ENCODE assay signal across 10 cellular contexts in genomic region chr6:95364016-95364604, GRCh38.
DNase-seq lines count a peak whose midpoint lies in the region; ATAC-seq and TF ChIP-seq lines count a peak whose summit lies in the region.
"Had no signal": no experiment of that assay in that cellular context is flagged by ENCODE, and none has a peak within 500 bp of the region (broad histone marks: within the 10 kb centered on the region; RNA-seq: fewer than 3 reads in every experiment).

No MANE protein-coding gene starts in this region.

- POLR2A ChIA-PET in Panc1 (lab: Charles Lee), result no interaction called here

- H3K27me3 ChIP-seq in HL-60 (ENCODE audit: insufficient read depth, poor library complexity, severe bottlenecking) (no peaks in the 10 kb centered on the region), Panc1 (ENCODE audit: control insufficient read depth, insufficient read depth, low read length) (no peaks in the 10 kb centered on the region)
- H3K27me3 ChIP-seq: SJSA1 had no signal

- no peaks in the 10 kb centered on the region for H3K4me1 ChIP-seq in Panc1 (ENCODE audit: control insufficient read depth, insufficient read depth, low read length)
- H3K4me1 ChIP-seq: SJSA1 had no signal

- H3K4me3 Mint-ChIP-seq in activated naive CD4-positive, alpha-beta T cell treated with anti-CD3 and anti-CD28 coated beads, Interleukin-2, amount 10 ng/mL, durations not matched to agents 7 days and 5 days, result no peak overlapping the region

- in situ Hi-C loops in G401 (cut with HindIII; ENCODE audit: low sequenced_read_pairs), result no loop called here
- in situ Hi-C loops in Panc1 (cut with HindIII; ENCODE audit: low pct_unique_long_range_greater_than_20kb, low sequenced_read_pairs), result no loop called here

- no peaks in the 10 kb centered on the region for H3K36me3 ChIP-seq in Panc1 (ENCODE audit: control insufficient read depth, insufficient read depth, low read length)
- H3K36me3 ChIP-seq: SJSA1 had no signal

- TF ChIP-seq CTCF in HL-60 (IDR thresholded peaks at IDR 0.05; ENCODE audit: insufficient read depth, low read length) (peak; percentile 26), Panc1 (IDR thresholded peaks at IDR 0.05) (peak; percentile 41; the same call in 1 of the 2 replicates)

- H3K9me3 Mint-ChIP-seq in activated naive CD4-positive, alpha-beta T cell treated with anti-CD3 and anti-CD28 coated beads, Interleukin-2, amount 10 ng/mL, durations not matched to agents 7 days and 5 days, result no peaks in the 10 kb centered on the region

- no peak overlapping the region for H3K4me3 ChIP-seq in HL-60 (replicated peaks; ENCODE audit: insufficient read depth, low read length)
- no peak overlapping the region for H3K4me3 ChIP-seq in Panc1 (ENCODE audit: low read depth in 2 of 2, low read length in 2 of 2)
- H3K4me3 ChIP-seq: lung, SJSA1 had no signal

- intact Hi-C loops in Panc1 (cut with micrococcal nuclease; ENCODE audit: unreplicated experiment), result loop anchor here (10.0 kb wide), 1 partner anchor 501 kb away; no protein-coding TSS in a partner anchor

- H3K9me3 ChIP-seq in Panc1 (ENCODE audit: control insufficient read depth, insufficient read depth, low read depth, low read length), result no peaks in the 10 kb centered on the region
- H3K9me3 ChIP-seq: SJSA1 had no signal

- ATAC-seq in GM21526 (IDR thresholded peaks at IDR 0.05; ENCODE audit: low FRiP score, unreplicated experiment) (peak; percentile 84), Panc1 (no peak)

- no peaks in the 10 kb centered on the region for H3K27me3 Mint-ChIP-seq in activated naive CD4-positive, alpha-beta T cell treated with anti-CD3 and anti-CD28 coated beads, Interleukin-2, amount 10 ng/mL, durations not matched to agents 7 days and 5 days

- CTCF ChIA-PET in Panc1 (lab: Charles Lee), result no interaction called here
- CTCF ChIA-PET in activated naive CD4-positive, alpha-beta T cell treated with anti-CD3 and anti-CD28 coated beads, Interleukin-2, amount 10 ng/mL, durations not matched to agents 7 days and 5 days (lab: Charles Lee), result no interaction called here

- H3K27ac ChIP-seq in HL-60 (replicated peaks) (no peak overlapping the region), Panc1 (ENCODE audit: low read length) (no peak overlapping the region)
- H3K27ac ChIP-seq: SJSA1 had no signal

- no peak overlapping the region for H3K27ac Mint-ChIP-seq in activated naive CD4-positive, alpha-beta T cell treated with anti-CD3 and anti-CD28 coated beads, Interleukin-2, amount 10 ng/mL, durations not matched to agents 7 days and 5 days

- no TSS peak for BruUV-seq in Panc1 (replicated peaks; lab: Mats Ljungman, UMichigan)

- peak; percentile 15 for DNase-seq in G401 (ENCODE audit: low spot score)
- no peak for DNase-seq in HL-60 (ENCODE audit: low read depth in 1 of 2, low spot score in 1 of 2)
- peak; percentile 10 for DNase-seq in Panc1 (ENCODE audit: low read depth, low spot score)
- DNase-seq in globus pallidus (ENCODE audit: low spot score), result peak; percentile 16
- no peak for DNase-seq in dedifferentiated amniotic fluid mesenchymal stem cell (ENCODE audit: extremely low spot score)
- no peak for DNase-seq in activated naive CD4-positive, alpha-beta T cell treated with anti-CD3 and anti-CD28 coated beads, Interleukin-2, amount 10 ng/mL, durations not matched to agents 7 days and 5 days
- no peak for DNase-seq in activated CD4-positive, alpha-beta T cell treated with anti-CD3 and anti-CD28 coated beads for 48 hours

- no peaks in the 10 kb centered on the region for H3K36me3 Mint-ChIP-seq in activated naive CD4-positive, alpha-beta T cell treated with anti-CD3 and anti-CD28 coated beads, Interleukin-2, amount 10 ng/mL, durations not matched to agents 7 days and 5 days

- H3K4me1 Mint-ChIP-seq in activated naive CD4-positive, alpha-beta T cell treated with anti-CD3 and anti-CD28 coated beads, Interleukin-2, amount 10 ng/mL, durations not matched to agents 7 days and 5 days, result no peaks in the 10 kb centered on the region

Comparison
In these comparisons a context has a peak if more than half of its experiments do, and no peak if none do; other contexts are left out.
1. DNase-seq: peak in G401 (single experiment), Panc1 (single experiment) and globus pallidus (single experiment); none in HL-60 (0 of 2), dedifferentiated amniotic fluid mesenchymal stem cell (single experiment), activated naive CD4-positive, alpha-beta T cell treated with anti-CD3 and anti-CD28 coated beads, Interleukin-2, amount 10 ng/mL, durations not matched to agents 7 days and 5 days (single experiment) and activated CD4-positive, alpha-beta T cell treated with anti-CD3 and anti-CD28 coated beads for 48 hours (single experiment).